Comparison of ENCODE assay signal across 1 cellular context in the genomic region with DNA sequence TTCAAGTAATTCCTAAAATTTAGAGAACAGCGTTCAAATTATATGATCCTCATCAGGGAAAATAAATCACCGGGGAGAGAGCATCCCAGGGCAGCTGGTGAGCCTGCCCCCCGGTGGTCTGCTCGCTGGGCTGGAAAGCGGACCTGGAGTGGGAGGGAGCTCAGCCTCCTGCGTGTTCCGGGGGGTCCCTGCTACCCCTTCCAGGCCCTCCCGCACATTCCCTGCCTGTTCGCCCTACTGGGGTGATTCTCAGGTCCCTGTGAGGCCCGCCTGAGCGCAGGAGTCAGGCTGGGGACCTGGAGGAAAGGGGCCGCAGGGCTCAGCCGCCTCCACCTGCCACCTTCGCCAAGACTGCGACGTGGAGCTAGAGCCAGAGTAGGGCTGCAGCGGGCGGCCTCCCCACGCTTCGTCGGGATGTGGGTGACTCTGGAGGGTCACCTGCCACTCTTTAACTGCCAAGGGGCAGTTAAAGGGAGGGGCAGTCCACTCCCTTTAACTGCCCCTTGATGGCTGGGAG.
TF ChIP-seq lines count a peak whose summit lies in the region.

No MANE protein-coding gene starts in this region.

TF ChIP-seq in HepG2, 621 proteins besides CTCF, POLR2A, EP300 and RAD21:
- TF ChIP-seq ZNF383 (CRISPR knock-in tag; IDR thresholded peaks at IDR 0.05; ENCODE audit: borderline replicate concordance) (no peak), ZSCAN29 (CRISPR knock-in tag; conservative IDR thresholded peaks at IDR 0.05) (no peak), ZNF546 (CRISPR knock-in tag; conservative IDR thresholded peaks at IDR 0.05) (0 out of 2 replicates have a peak, but pooled peaks have one; percentile 36), MAZ (IDR thresholded peaks at IDR 0.05; ENCODE audit: borderline replicate concordance, low read depth, low read length) (no peak), MAZ (CRISPR knock-in tag; IDR thresholded peaks at IDR 0.05; ENCODE audit: low read depth) (no peak), ZNF367 (CRISPR knock-in tag; IDR thresholded peaks at IDR 0.05; ENCODE audit: borderline replicate concordance) (no peak), ARHGAP35 (CRISPR knock-in tag; IDR thresholded peaks at IDR 0.05; ENCODE audit: borderline replicate concordance) (no peak), ZFP36L2 (CRISPR knock-in tag; IDR thresholded peaks at IDR 0.05) (no peak), ZNF891 (CRISPR knock-in tag; IDR thresholded peaks at IDR 0.05) (0 out of 2 replicates have a peak, but pooled peaks have one; percentile 42), MED13 (CRISPR knock-in tag; IDR thresholded peaks at IDR 0.05) (no peak), KLF9 (CRISPR knock-in tag; IDR thresholded peaks at IDR 0.05; ENCODE audit: low read depth) (no peak), HCFC1 (IDR thresholded peaks at IDR 0.05; ENCODE audit: low read depth, low read length) (no peak), BRCA1 (CRISPR knock-in tag; IDR thresholded peaks at IDR 0.05) (no peak), ZNF703 (CRISPR knock-in tag; IDR thresholded peaks at IDR 0.05; ENCODE audit: borderline replicate concordance) (no peak), HDAC6 (IDR thresholded peaks at IDR 0.05; ENCODE audit: low read depth, low read length) (no peak), ZNF101 (CRISPR knock-in tag; IDR thresholded peaks at IDR 0.05; ENCODE audit: borderline replicate concordance, low read depth) (no peak), ZNF337 (CRISPR knock-in tag; IDR thresholded peaks at IDR 0.05; ENCODE audit: borderline replicate concordance, low read depth) (no peak), ZNF773 (CRISPR knock-in tag; IDR thresholded peaks at IDR 0.05; ENCODE audit: borderline replicate concordance) (no peak), ZNF598 (CRISPR knock-in tag; IDR thresholded peaks at IDR 0.05; ENCODE audit: borderline replicate concordance) (0 out of 2 replicates have a peak, but pooled peaks have one; percentile 10), ZNF44 (CRISPR knock-in tag; IDR thresholded peaks at IDR 0.05) (no peak), FOXC1 (CRISPR knock-in tag; IDR thresholded peaks at IDR 0.05; ENCODE audit: borderline replicate concordance) (no peak), ARID2 (CRISPR knock-in tag; IDR thresholded peaks at IDR 0.05; ENCODE audit: borderline replicate concordance) (no peak), ZNF235 (CRISPR knock-in tag; IDR thresholded peaks at IDR 0.05; ENCODE audit: borderline replicate concordance) (no peak)
- TF ChIP-seq, protein P1, sequence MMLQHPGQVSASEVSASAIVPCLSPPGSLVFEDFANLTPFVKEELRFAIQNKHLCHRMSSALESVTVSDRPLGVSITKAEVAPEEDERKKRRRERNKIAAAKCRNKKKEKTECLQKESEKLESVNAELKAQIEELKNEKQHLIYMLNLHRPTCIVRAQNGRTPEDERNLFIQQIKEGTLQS (CRISPR knock-in tag; IDR thresholded peaks at IDR 0.05) = no peak
- TF ChIP-seq, protein P2, sequence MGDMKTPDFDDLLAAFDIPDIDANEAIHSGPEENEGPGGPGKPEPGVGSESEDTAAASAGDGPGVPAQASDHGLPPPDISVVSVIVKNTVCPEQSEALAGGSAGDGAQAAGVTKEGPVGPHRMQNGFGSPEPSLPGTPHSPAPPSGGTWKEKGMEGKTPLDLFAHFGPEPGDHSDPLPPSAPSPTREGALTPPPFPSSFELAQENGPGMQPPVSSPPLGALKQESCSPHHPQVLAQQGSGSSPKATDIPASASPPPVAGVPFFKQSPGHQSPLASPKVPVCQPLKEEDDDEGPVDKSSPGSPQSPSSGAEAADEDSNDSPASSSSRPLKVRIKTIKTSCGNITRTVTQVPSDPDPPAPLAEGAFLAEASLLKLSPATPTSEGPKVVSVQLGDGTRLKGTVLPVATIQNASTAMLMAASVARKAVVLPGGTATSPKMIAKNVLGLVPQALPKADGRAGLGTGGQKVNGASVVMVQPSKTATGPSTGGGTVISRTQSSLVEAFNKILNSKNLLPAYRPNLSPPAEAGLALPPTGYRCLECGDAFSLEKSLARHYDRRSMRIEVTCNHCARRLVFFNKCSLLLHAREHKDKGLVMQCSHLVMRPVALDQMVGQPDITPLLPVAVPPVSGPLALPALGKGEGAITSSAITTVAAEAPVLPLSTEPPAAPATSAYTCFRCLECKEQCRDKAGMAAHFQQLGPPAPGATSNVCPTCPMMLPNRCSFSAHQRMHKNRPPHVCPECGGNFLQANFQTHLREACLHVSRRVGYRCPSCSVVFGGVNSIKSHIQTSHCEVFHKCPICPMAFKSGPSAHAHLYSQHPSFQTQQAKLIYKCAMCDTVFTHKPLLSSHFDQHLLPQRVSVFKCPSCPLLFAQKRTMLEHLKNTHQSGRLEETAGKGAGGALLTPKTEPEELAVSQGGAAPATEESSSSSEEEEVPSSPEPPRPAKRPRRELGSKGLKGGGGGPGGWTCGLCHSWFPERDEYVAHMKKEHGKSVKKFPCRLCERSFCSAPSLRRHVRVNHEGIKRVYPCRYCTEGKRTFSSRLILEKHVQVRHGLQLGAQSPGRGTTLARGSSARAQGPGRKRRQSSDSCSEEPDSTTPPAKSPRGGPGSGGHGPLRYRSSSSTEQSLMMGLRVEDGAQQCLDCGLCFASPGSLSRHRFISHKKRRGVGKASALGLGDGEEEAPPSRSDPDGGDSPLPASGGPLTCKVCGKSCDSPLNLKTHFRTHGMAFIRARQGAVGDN (CRISPR knock-in tag; IDR thresholded peaks at IDR 0.05) = no peak
- TF ChIP-seq, protein P3, sequence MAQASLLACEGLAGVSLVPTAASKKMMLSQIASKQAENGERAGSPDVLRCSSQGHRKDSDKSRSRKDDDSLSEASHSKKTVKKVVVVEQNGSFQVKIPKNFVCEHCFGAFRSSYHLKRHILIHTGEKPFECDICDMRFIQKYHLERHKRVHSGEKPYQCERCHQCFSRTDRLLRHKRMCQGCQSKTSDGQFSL (CRISPR knock-in tag; IDR thresholded peaks at IDR 0.05) = no peak
- TF ChIP-seq, protein P4, sequence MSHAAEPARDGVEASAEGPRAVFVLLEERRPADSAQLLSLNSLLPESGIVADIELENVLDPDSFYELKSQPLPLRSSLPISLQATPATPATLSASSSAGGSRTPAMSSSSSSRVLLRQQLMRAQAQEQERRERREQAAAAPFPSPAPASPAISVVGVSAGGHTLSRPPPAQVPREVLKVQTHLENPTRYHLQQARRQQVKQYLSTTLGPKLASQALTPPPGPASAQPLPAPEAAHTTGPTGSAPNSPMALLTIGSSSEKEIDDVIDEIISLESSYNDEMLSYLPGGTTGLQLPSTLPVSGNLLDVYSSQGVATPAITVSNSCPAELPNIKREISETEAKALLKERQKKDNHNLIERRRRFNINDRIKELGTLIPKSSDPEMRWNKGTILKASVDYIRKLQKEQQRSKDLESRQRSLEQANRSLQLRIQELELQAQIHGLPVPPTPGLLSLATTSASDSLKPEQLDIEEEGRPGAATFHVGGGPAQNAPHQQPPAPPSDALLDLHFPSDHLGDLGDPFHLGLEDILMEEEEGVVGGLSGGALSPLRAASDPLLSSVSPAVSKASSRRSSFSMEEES (CRISPR knock-in tag; IDR thresholded peaks at IDR 0.05) = no peak
- TF ChIP-seq, protein P5, sequence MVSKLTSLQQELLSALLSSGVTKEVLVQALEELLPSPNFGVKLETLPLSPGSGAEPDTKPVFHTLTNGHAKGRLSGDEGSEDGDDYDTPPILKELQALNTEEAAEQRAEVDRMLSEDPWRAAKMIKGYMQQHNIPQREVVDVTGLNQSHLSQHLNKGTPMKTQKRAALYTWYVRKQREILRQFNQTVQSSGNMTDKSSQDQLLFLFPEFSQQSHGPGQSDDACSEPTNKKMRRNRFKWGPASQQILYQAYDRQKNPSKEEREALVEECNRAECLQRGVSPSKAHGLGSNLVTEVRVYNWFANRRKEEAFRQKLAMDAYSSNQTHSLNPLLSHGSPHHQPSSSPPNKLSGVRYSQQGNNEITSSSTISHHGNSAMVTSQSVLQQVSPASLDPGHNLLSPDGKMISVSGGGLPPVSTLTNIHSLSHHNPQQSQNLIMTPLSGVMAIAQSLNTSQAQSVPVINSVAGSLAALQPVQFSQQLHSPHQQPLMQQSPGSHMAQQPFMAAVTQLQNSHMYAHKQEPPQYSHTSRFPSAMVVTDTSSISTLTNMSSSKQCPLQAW (CRISPR knock-in tag; IDR thresholded peaks at IDR 0.05) = peak; percentile 24; the same call in 1 of the 2 replicates
- TF ChIP-seq, protein P6, sequence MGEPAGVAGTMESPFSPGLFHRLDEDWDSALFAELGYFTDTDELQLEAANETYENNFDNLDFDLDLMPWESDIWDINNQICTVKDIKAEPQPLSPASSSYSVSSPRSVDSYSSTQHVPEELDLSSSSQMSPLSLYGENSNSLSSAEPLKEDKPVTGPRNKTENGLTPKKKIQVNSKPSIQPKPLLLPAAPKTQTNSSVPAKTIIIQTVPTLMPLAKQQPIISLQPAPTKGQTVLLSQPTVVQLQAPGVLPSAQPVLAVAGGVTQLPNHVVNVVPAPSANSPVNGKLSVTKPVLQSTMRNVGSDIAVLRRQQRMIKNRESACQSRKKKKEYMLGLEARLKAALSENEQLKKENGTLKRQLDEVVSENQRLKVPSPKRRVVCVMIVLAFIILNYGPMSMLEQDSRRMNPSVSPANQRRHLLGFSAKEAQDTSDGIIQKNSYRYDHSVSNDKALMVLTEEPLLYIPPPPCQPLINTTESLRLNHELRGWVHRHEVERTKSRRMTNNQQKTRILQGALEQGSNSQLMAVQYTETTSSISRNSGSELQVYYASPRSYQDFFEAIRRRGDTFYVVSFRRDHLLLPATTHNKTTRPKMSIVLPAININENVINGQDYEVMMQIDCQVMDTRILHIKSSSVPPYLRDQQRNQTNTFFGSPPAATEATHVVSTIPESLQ (CRISPR knock-in tag; conservative IDR thresholded peaks at IDR 0.05) = no peak
- TF ChIP-seq, protein P7, sequence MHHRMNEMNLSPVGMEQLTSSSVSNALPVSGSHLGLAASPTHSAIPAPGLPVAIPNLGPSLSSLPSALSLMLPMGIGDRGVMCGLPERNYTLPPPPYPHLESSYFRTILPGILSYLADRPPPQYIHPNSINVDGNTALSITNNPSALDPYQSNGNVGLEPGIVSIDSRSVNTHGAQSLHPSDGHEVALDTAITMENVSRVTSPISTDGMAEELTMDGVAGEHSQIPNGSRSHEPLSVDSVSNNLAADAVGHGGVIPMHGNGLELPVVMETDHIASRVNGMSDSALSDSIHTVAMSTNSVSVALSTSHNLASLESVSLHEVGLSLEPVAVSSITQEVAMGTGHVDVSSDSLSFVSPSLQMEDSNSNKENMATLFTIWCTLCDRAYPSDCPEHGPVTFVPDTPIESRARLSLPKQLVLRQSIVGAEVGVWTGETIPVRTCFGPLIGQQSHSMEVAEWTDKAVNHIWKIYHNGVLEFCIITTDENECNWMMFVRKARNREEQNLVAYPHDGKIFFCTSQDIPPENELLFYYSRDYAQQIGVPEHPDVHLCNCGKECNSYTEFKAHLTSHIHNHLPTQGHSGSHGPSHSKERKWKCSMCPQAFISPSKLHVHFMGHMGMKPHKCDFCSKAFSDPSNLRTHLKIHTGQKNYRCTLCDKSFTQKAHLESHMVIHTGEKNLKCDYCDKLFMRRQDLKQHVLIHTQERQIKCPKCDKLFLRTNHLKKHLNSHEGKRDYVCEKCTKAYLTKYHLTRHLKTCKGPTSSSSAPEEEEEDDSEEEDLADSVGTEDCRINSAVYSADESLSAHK (CRISPR knock-in tag; IDR thresholded peaks at IDR 0.05; ENCODE audit: borderline replicate concordance) = no peak
- TF ChIP-seq, protein P8, sequence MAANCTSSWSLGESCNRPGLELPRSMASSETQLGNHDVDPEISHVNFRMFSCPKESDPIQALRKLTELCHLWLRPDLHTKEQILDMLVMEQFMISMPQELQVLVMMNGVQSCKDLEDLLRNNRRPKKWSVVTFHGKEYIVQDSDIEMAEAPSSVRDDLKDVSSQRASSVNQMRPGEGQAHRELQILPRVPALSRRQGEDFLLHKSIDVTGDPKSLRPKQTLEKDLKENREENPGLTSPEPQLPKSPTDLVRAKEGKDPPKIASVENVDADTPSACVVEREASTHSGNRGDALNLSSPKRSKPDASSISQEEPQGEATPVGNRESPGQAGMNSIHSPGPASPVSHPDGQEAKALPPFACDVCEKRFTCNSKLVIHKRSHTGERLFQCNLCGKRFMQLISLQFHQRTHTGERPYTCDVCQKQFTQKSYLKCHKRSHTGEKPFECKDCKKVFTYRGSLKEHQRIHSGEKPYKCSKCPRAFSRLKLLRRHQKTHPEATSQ (CRISPR knock-in tag; IDR thresholded peaks at IDR 0.05; ENCODE audit: borderline replicate concordance) = no peak
- TF ChIP-seq, protein P9, sequence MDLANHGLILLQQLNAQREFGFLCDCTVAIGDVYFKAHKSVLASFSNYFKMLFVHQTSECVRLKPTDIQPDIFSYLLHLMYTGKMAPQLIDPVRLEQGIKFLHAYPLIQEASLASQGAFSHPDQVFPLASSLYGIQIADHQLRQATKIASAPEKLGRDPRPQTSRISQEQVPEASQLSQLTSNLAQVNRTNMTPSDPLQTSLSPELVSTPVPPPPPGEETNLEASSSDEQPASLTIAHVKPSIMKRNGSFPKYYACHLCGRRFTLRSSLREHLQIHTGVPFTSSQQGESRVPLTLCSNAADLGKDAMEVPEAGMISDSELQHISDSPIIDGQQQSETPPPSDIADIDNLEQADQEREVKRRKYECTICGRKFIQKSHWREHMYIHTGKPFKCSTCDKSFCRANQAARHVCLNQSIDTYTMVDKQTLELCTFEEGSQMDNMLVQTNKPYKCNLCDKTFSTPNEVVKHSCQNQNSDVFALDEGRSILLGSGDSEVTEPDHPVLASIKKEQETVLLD (CRISPR knock-in tag; IDR thresholded peaks at IDR 0.05; ENCODE audit: low read depth) = no peak
- TF ChIP-seq, protein P10, sequence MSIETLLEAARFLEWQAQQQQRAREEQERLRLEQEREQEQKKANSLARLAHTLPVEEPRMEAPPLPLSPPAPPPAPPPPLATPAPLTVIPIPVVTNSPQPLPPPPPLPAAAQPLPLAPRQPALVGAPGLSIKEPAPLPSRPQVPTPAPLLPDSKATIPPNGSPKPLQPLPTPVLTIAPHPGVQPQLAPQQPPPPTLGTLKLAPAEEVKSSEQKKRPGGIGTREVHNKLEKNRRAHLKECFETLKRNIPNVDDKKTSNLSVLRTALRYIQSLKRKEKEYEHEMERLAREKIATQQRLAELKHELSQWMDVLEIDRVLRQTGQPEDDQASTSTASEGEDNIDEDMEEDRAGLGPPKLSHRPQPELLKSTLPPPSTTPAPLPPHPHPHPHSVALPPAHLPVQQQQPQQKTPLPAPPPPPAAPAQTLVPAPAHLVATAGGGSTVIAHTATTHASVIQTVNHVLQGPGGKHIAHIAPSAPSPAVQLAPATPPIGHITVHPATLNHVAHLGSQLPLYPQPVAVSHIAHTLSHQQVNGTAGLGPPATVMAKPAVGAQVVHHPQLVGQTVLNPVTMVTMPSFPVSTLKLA (IDR thresholded peaks at IDR 0.05) = no peak
- TF ChIP-seq, protein P11, sequence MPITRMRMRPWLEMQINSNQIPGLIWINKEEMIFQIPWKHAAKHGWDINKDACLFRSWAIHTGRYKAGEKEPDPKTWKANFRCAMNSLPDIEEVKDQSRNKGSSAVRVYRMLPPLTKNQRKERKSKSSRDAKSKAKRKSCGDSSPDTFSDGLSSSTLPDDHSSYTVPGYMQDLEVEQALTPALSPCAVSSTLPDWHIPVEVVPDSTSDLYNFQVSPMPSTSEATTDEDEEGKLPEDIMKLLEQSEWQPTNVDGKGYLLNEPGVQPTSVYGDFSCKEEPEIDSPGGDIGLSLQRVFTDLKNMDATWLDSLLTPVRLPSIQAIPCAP (CRISPR knock-in tag; IDR thresholded peaks at IDR 0.05; ENCODE audit: low read depth) = no peak
